In genomic region chr5:169980418-169981053, GRCh38 we compare ENCODE assay signal across 9 cellular contexts. TPM values are rescaled to one million over a fixed set of nuclear protein-coding genes. Genes with fewer than 3 reads are reported as not detected.
DNase-seq lines count a peak whose midpoint lies in the region; ATAC-seq and TF ChIP-seq lines count a peak whose summit lies in the region.
"Had no signal": no experiment of that assay in that cellular context is flagged by ENCODE, and none has a peak within 500 bp of the region (broad histone marks: within the 10 kb centered on the region; RNA-seq: fewer than 3 reads in every experiment).

TSS of gene INSYN2B (minus strand) at chr5:169980495. CDS start at chr5:169883898, 96,597 bp downstream.

- WGBS in right cardiac atrium: 14% methylated on average over 11 of the region's 11 CpGs
- 10 to 11% (median 10%) methylated on average over 11 of the region's 11 CpGs for WGBS in psoas muscle, 3 donors

- no peaks in the 10 kb centered on the region for H3K79me2 ChIP-seq in HCT116 (ENCODE audit: insufficient read depth, low read length)

- no peaks in the 10 kb centered on the region for H3K9me2 ChIP-seq in HCT116 (ENCODE audit: insufficient read depth)

- no peak within 1 kb of the TSS for H3K4me3 ChIP-seq in HCT116 (replicated peaks in 1 of 2; ENCODE audit: low read depth in 1 of 2, low read length in 2 of 2)
- H3K4me3 ChIP-seq in right cardiac atrium (ENCODE audit: low read length): peak within 1 kb of the TSS; percentile 45
- H3K4me3 ChIP-seq in psoas muscle: no peak within 1 kb of the TSS
- H3K4me3 ChIP-seq: BLaER1 treated with 17β-estradiol and CSF1 and Interleukin-3, amounts not matched to agents 10 nM and 100 nM had no signal

- no TSS peak for BruUV-seq in HCT116 (replicated peaks; lab: Mats Ljungman, UMichigan)

- peaks cover 46% of the 10 kb centered on the region for H3K27me3 ChIP-seq in HCT116 (ENCODE audit: insufficient read depth, low read length)
- H3K27me3 ChIP-seq in right cardiac atrium (ENCODE audit: control insufficient read depth, insufficient read depth): peaks cover 4% of the 10 kb centered on the region
- H3K27me3 ChIP-seq in psoas muscle (ENCODE audit: insufficient read depth in 3 of 3, low read length in 2 of 3): peaks cover 0 to 7% (median 0%) of the 10 kb centered on the region in 3 donors
- H3K27me3 ChIP-seq: BLaER1 treated with 17β-estradiol and CSF1 and Interleukin-3, amounts not matched to agents 10 nM and 100 nM had no signal

- H3K4me1 ChIP-seq in HCT116 (ENCODE audit: control insufficient read depth in 1 of 2, insufficient read depth in 2 of 2, low read length in 2 of 2): peaks cover 0 to 3% of the 10 kb centered on the region in 2 experiments; a peak in 1 of 4 replicates
- H3K4me1 ChIP-seq in right cardiac atrium (ENCODE audit: control insufficient read depth, insufficient read depth, low read length): no peaks in the 10 kb centered on the region
- H3K4me1 ChIP-seq in psoas muscle: no peaks in the 10 kb centered on the region

- H4K20me1 ChIP-seq in HCT116 (ENCODE audit: insufficient read depth): no peaks in the 10 kb centered on the region

- intact Hi-C loops in HCT116 (cut with micrococcal nuclease) (loop anchor here (1.0 to 5.0 kb wide), 2 partner anchors 278 to 1273 kb away; no protein-coding TSS in a partner anchor), right cardiac atrium (cut with DNase I) (loop anchor here (5.0 kb wide), 1 partner anchor 278 kb away; no protein-coding TSS in a partner anchor), psoas muscle (cut with DNase I) (no loop called here)

- RAD21 ChIA-PET in HCT116 (lab: Charles Lee; ENCODE audit: low non-redundant PET in 1 of 2, low total read pairs in 2 of 2, uncharacterized antibody in 2 of 2, unreplicated experiment in 2 of 2): no interaction called here

- H2AFZ ChIP-seq in HCT116 (ENCODE audit: low read depth, low read length, poor library complexity, severe bottlenecking): peak within 1 kb of the TSS; percentile 58

- ATAC-seq in HCT116 (peak; percentile 91), right cardiac atrium (peak; percentile 90), psoas muscle (peak in 1 of 4 donors; percentile 56)

- no peaks in the 10 kb centered on the region for H3K9me3 ChIP-seq in HCT116 (ENCODE audit: control insufficient read depth in 1 of 2, insufficient read depth in 1 of 2, low read depth in 1 of 2, low read length in 2 of 2)
- no peaks in the 10 kb centered on the region for H3K9me3 ChIP-seq in right cardiac atrium (ENCODE audit: control insufficient read depth, low read length)
- no peaks in the 10 kb centered on the region for H3K9me3 ChIP-seq in psoas muscle
- H3K9me3 ChIP-seq: BLaER1 treated with 17β-estradiol and CSF1 and Interleukin-3, amounts not matched to agents 10 nM and 100 nM had no signal

- peak; percentile 44 for TF ChIP-seq RAD21 in HCT116 (IDR thresholded peaks at IDR 0.05; ENCODE audit: low read depth)

- TF ChIP-seq POLR2A in HCT116 (IDR thresholded peaks at IDR 0.05; ENCODE audit: borderline replicate concordance, extremely low read depth, insufficient read depth, insufficient read length): no peak

- H3K36me3 ChIP-seq in HCT116 (ENCODE audit: control insufficient read depth in 1 of 2, insufficient read depth in 2 of 2, low read length in 2 of 2): no peaks in the 10 kb centered on the region
- no peaks in the 10 kb centered on the region for H3K36me3 ChIP-seq in psoas muscle (ENCODE audit: insufficient read depth in 1 of 2, low read depth in 1 of 2)

- POLR2A ChIA-PET in HCT116 (lab: Charles Lee): interaction anchor here (1.3 kb wide), 1 partner anchor 397 kb away, joined by 3 read pairs; the partner anchor contains the start of gene SPDL1

- H3K4me2 ChIP-seq in HCT116 (ENCODE audit: low read length): peak within 1 kb of the TSS; percentile 52
- H3K4me2 ChIP-seq: BLaER1 treated with 17β-estradiol and CSF1 and Interleukin-3, amounts not matched to agents 10 nM and 100 nM had no signal

- no peak within 1 kb of the TSS for H3K9ac ChIP-seq in HCT116 (ENCODE audit: low read length)
- H3K9ac ChIP-seq: BLaER1 treated with 17β-estradiol and CSF1 and Interleukin-3, amounts not matched to agents 10 nM and 100 nM had no signal

- CTCF ChIA-PET in HCT116 (lab: Charles Lee): interaction anchor here (0.9 to 2.4 kb wide), 11 partner anchors 9 to 282 kb away, joined by 3 to 18 read pairs (median 3); no protein-coding TSS in a partner anchor

- DNase-seq in NCI-H187 (lab: John Stamatoyannopoulos, UW) (peak; percentile 5 to 13), NCI-H187 treated with DMSO at 0.1 percent for 48 hours (lab: John Stamatoyannopoulos, UW) (no peak), HCT116 (ENCODE audit: low read depth, low spot score) (peak; percentile 56), NCI-H345 (lab: John Stamatoyannopoulos, UW) (peak; percentile 27), right cardiac atrium (peak; percentile 69 to 88 (median 74)), psoas muscle (peak; percentile 18 to 51)
- no peak for DNase-seq in stimulated activated naive CD4-positive, alpha-beta T cell (lab: John Stamatoyannopoulos, UW)

- H3K27ac ChIP-seq in HCT116 (ENCODE audit: low read depth, low read length) (no peak within 1 kb of the TSS), angular gyrus (ENCODE audit: low read depth, low read length) (peak within 1 kb of the TSS; percentile 65), right cardiac atrium (ENCODE audit: low read length) (no peak within 1 kb of the TSS), psoas muscle (no peak within 1 kb of the TSS)
- H3K27ac ChIP-seq: BLaER1 treated with 17β-estradiol and CSF1 and Interleukin-3, amounts not matched to agents 10 nM and 100 nM had no signal

- TF ChIP-seq CTCF in HCT116 (IDR thresholded peaks at IDR 0.05 in 2 of 3, conservative IDR thresholded peaks at IDR 0.05 in 1 of 3; ENCODE audit: borderline replicate concordance in 1 of 3, insufficient read depth in 1 of 3, low read depth in 2 of 3, low read length in 2 of 3) (peak; percentile 51 to 93 (median 71)), psoas muscle (IDR thresholded peaks at IDR 0.05) (peak; percentile 25)

TF ChIP-seq in HCT116, 20 proteins besides CTCF, POLR2A, EP300 and RAD21:
- TF ChIP-seq ZBTB33 (IDR thresholded peaks at IDR 0.05; ENCODE audit: extremely low read depth, insufficient replicate concordance, low read length) (no peak), MAX (IDR thresholded peaks at IDR 0.05) (0 out of 2 replicates have a peak, but pooled peaks have one; percentile 16), ELF1 (IDR thresholded peaks at IDR 0.05; ENCODE audit: borderline replicate concordance, low read depth) (no peak), CBX3 (IDR thresholded peaks at IDR 0.05; ENCODE audit: low read depth) (peak; percentile 42; the same call in 1 of the 2 replicates), FOSL1 (IDR thresholded peaks at IDR 0.05; ENCODE audit: low read depth) (0 out of 2 replicates have a peak, but pooled peaks have one; percentile 6), REST (IDR thresholded peaks at IDR 0.05; ENCODE audit: low read depth) (no peak), EGR1 (IDR thresholded peaks at IDR 0.05; ENCODE audit: low read depth) (no peak), ATF3 (IDR thresholded peaks at IDR 0.05) (no peak)

RNA-seq across cellular contexts. Expression of gene INSYN2B, which starts in this region (rescaled TPM):
- total RNA-seq in HCT116 (2021; ENCODE audit: unreplicated experiment): not detected
- not detected in 2 replicates for polyA plus RNA-seq in HCT116 (2012)
- 1 to 10 TPM in 1 of 4 donors, under 1 TPM in 3; 0.14 to 1.4 (median 0.41) TPM for total RNA-seq in right cardiac atrium
- polyA plus RNA-seq in right cardiac atrium: 0.20 TPM
- not detected for total RNA-seq in psoas muscle
- polyA plus RNA-seq in psoas muscle: under 1 TPM in 1 of 3 donors, not detected in 2; 0.01 TPM

Comparison
In these comparisons a context has a peak if more than half of its experiments do, and no peak if none do; other contexts are left out.
1. DNase-seq: peak in NCI-H187 (2 of 2), NCI-H345 (single experiment) and right cardiac atrium (3 of 3); none in NCI-H187 treated with DMSO at 0.1 percent for 48 hours (single experiment) and stimulated activated naive CD4-positive, alpha-beta T cell (0 of 6).
2. Peak in DNase-seq, ATAC-seq and H3K4me2 ChIP-seq in HCT116; RNA of the gene not detected or under 1 TPM.
3. Peak in DNase-seq in psoas muscle; RNA of the gene not detected or under 1 TPM.
4. intact Hi-C loops: an anchor here in HCT116 (1.0 to 5.0 kb wide) and right cardiac atrium (5.0 kb wide); none called in psoas muscle.